ENCODE assay signal across 10 cellular contexts in the genomic region with DNA sequence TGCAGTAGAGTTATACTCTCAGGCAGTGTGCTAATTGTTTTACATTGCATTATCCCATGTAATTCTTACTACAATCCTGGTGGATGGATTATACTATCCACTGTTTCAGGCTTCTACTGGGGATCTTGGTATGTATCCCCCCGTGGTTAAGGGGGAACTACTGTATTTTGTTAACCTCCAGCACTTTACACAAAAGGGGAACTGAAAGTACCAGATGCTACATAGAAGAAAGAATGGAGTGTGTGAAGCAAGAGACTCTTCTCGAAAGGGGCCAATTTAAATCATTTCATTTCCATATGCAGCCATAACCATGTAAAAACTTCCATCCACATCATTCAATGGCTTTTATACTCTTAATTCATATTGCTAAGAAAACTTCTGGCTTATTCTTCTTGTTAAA.
DNase-seq lines count a peak whose midpoint lies in the region; ATAC-seq and TF ChIP-seq lines count a peak whose summit lies in the region.
"Had no signal": no experiment of that assay in that cellular context is flagged by ENCODE, and none has a peak within 500 bp of the region (broad histone marks: within the 10 kb centered on the region; RNA-seq: fewer than 3 reads in every experiment).

No MANE protein-coding gene starts in this region.

- H3K4me3 Mint-ChIP-seq in type B pancreatic cell: no peak overlapping the region
- no peak overlapping the region for H3K4me3 Mint-ChIP-seq in chondrocyte (ENCODE audit: unreplicated experiment)

- H3K9me3 ChIP-seq in left lung: no peaks in the 10 kb centered on the region

- H3K27me3 ChIP-seq in left lung: no peaks in the 10 kb centered on the region

- H3K36me3 Mint-ChIP-seq in type B pancreatic cell (peaks cover 28% of the 10 kb centered on the region), chondrocyte (ENCODE audit: low read depth) (no peaks in the 10 kb centered on the region)

- H3K4me1 ChIP-seq in left lung: peaks cover 0 to 24% of the 10 kb centered on the region in 2 donors

- no peak overlapping the region for H3K4me3 ChIP-seq in left lung

- no peaks in the 10 kb centered on the region for H3K9me3 Mint-ChIP-seq in type B pancreatic cell
- no peaks in the 10 kb centered on the region for H3K9me3 Mint-ChIP-seq in chondrocyte (ENCODE audit: low read depth)

- no peaks in the 10 kb centered on the region for H3K36me3 ChIP-seq in left lung

- H3K27ac ChIP-seq in left lung: peak overlapping the region in 1 of 2 donors; percentile 28

- peak; percentile 98 for ATAC-seq in GM18519 (IDR thresholded peaks at IDR 0.05; ENCODE audit: low FRiP score, unreplicated experiment)
- ATAC-seq in GM21737 (IDR thresholded peaks at IDR 0.05; ENCODE audit: unreplicated experiment): peak; percentile 92
- peak; percentile 98 for ATAC-seq in HG03520 (IDR thresholded peaks at IDR 0.05; ENCODE audit: unreplicated experiment)
- peak; percentile 58 for ATAC-seq in left lung

- TF ChIP-seq CTCF in left lung (IDR thresholded peaks at IDR 0.05): no peak
- TF ChIP-seq CTCF in type B pancreatic cell (conservative IDR thresholded peaks at IDR 0.05): no peak
- no peak for TF ChIP-seq CTCF in chondrocyte (IDR thresholded peaks at IDR 0.05)

- intact Hi-C loops in left lung (cut with DNase I): no loop called here

- H3K27me3 Mint-ChIP-seq in type B pancreatic cell (no peaks in the 10 kb centered on the region), chondrocyte (ENCODE audit: low read depth) (no peaks in the 10 kb centered on the region)

- H3K27ac Mint-ChIP-seq in type B pancreatic cell: no peak overlapping the region
- no peak overlapping the region for H3K27ac Mint-ChIP-seq in chondrocyte (ENCODE audit: unreplicated experiment)

- no peak for DNase-seq in left lung
- DNase-seq in type B pancreatic cell (ENCODE audit: extremely low spot score, unreplicated experiment): no peak
- no peak for DNase-seq in NCI-H82 treated with DMSO at 0.1 percent for 48 hours (lab: John Stamatoyannopoulos, UW; ENCODE audit: unreplicated experiment)
- DNase-seq in NCI-H1436 treated with DMSO at 0.1 percent for 48 hours (lab: John Stamatoyannopoulos, UW): no peak
- no peak for DNase-seq in chondrocyte (ENCODE audit: low spot score)
- DNase-seq: activated CD4-positive, alpha-beta T cell treated with anti-CD3 and anti-CD28 coated beads, Interleukin-2, amount 50 U/mL, for 48 hours; kidney had no signal

- peaks cover 19% of the 10 kb centered on the region for H3K4me1 Mint-ChIP-seq in type B pancreatic cell (ENCODE audit: unreplicated experiment)
- H3K4me1 Mint-ChIP-seq in chondrocyte (ENCODE audit: low read depth): peaks cover 1% of the 10 kb centered on the region
